15 cellular contexts compared by ENCODE assay signal in the genomic region with DNA sequence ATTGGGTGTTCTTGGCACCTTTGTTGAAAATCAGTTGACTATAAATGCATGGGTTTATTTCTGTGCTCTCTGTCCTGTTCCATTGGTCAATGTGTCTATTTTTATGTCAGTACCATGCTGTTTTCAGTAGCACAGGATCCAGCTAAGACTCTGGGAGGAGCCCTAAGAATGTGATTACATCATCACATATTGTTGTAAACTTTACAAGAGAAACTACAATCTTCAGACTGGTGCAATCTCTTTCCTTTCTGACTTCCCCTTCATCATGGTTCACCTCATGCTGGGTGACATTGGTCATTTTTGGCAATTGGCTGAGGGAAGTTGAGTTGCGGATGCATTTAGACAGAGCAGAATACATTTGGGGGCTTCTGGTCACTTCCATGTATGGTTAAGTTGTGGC.
DNase-seq lines count a peak whose midpoint lies in the region; ATAC-seq, FAIRE-seq and TF ChIP-seq lines count a peak whose summit lies in the region.
"Had no signal": no experiment of that assay in that cellular context is flagged by ENCODE, and none has a peak within 500 bp of the region (broad histone marks: within the 10 kb centered on the region; RNA-seq: fewer than 3 reads in every experiment).

No MANE protein-coding gene starts in this region.

- H3K27me3 Mint-ChIP-seq in T-helper 17 cell, result no peaks in the 10 kb centered on the region

- H3K79me2 ChIP-seq in HepG2 (ENCODE audit: insufficient read depth, low read length), result no peaks in the 10 kb centered on the region

- no peak for FAIRE-seq in HepG2 (lab: Jason Lieb, UNC)
- FAIRE-seq in urothelium cell line (lab: Jason Lieb, UNC), result no peak

- H3K4me3 ChIP-seq in AG10803 (ENCODE audit: low read length), result no peak overlapping the region
- no peak overlapping the region for H3K4me3 ChIP-seq in HepG2 (replicated peaks in 1 of 3; ENCODE audit: insufficient read depth in 1 of 3, low read depth in 2 of 3, low read length in 3 of 3)
- H3K4me3 ChIP-seq: prostate gland had no signal

- no peak overlapping the region for H2AFZ ChIP-seq in HepG2 (ENCODE audit: low read length)

- no peak overlapping the region for H3K9ac ChIP-seq in HepG2 (ENCODE audit: insufficient read depth, low read depth, low read length)

- in situ Hi-C loops in HepG2 (cut with HindIII; ENCODE audit: extremely low pct_ligation_motif_present, low pct_unique_long_range_greater_than_20kb), result no loop called here

- no TSS peak for BruUV-seq in HepG2 (replicated peaks; lab: Mats Ljungman, UMichigan)

- no peak overlapping the region for H3K4me3 Mint-ChIP-seq in T-helper 17 cell
- H3K4me3 Mint-ChIP-seq: stimulated activated naive B cell treated with anti-CD40 and anti-IgM and Interleukin-4, amounts not matched to agents 10 μg/mL and 1 μg/mL and 100 μg/mL, for 72 hours had no signal

- H3K4me1 Mint-ChIP-seq in T-helper 17 cell, result peaks cover under 1% of the 10 kb centered on the region
- H3K4me1 Mint-ChIP-seq: stimulated activated naive B cell treated with anti-CD40 and anti-IgM and Interleukin-4, amounts not matched to agents 10 μg/mL and 1 μg/mL and 100 μg/mL, for 72 hours had no signal

- CTCF ChIA-PET in HepG2 (lab: Yijun Ruan, JAX; ENCODE audit: low intra/inter-chr PET ratio, low total read pairs), result no interaction called here

- H3K9me3 ChIP-seq in T-helper 17 cell (ENCODE audit: control insufficient read depth, low read length, poor library complexity, severe bottlenecking) (no peaks in the 10 kb centered on the region), HepG2 (ENCODE audit: low read length) (no peaks in the 10 kb centered on the region)
- H3K9me3 ChIP-seq: prostate gland had no signal

- TF ChIP-seq POLR2A in HepG2 (IDR thresholded peaks at IDR 0.05; ENCODE audit: insufficient read depth in 1 of 2, low read depth in 2 of 2, low read length in 2 of 2), result no peak

- H3K4me2 ChIP-seq in HepG2 (ENCODE audit: low read depth, low read length), result no peak overlapping the region

- no peak for TF ChIP-seq RAD21 in HepG2 (CRISPR knock-in tag; IDR thresholded peaks at IDR 0.05)

- H3K27ac Mint-ChIP-seq in T-helper 17 cell, result peak overlapping the region; percentile 53
- H3K27ac Mint-ChIP-seq: stimulated activated naive B cell treated with anti-CD40 and anti-IgM and Interleukin-4, amounts not matched to agents 10 μg/mL and 1 μg/mL and 100 μg/mL, for 72 hours had no signal

- intact Hi-C loops in HepG2 (cut with micrococcal nuclease; ENCODE audit: unreplicated experiment), result no loop called here

- 88% methylated on average over 1 of the region's 1 CpG for WGBS in HepG2 (ENCODE audit: low lambda C conversion rate)

- no peak for ATAC-seq in T-helper 17 cell
- ATAC-seq in HepG2, result no peak
- ATAC-seq in GM21529 (IDR thresholded peaks at IDR 0.05; ENCODE audit: unreplicated experiment), result no peak

- H3K36me3 Mint-ChIP-seq in T-helper 17 cell (ENCODE audit: low read depth), result no peaks in the 10 kb centered on the region
- H3K36me3 Mint-ChIP-seq: stimulated activated naive B cell treated with anti-CD40 and anti-IgM and Interleukin-4, amounts not matched to agents 10 μg/mL and 1 μg/mL and 100 μg/mL, for 72 hours had no signal

- no peaks in the 10 kb centered on the region for H4K20me1 ChIP-seq in HepG2 (ENCODE audit: insufficient read depth, low read length)

- POLR2A ChIA-PET in HepG2 (lab: Yijun Ruan, JAX), result no interaction called here

- DNase-seq in AG10803 (ENCODE audit: low read depth), result peak; percentile 3
- DNase-seq in LHCN-M2 (ENCODE audit: low read depth), result peak; percentile 9
- DNase-seq in T-helper 17 cell, result no peak
- DNase-seq in HepG2 (ENCODE audit: low spot score), result no peak
- no peak for DNase-seq in cortex of kidney (lab: John Stamatoyannopoulos, UW)
- no peak for DNase-seq in urothelium cell line (ENCODE audit: low spot score)
- DNase-seq in SW480 (ENCODE audit: low spot score), result no peak
- DNase-seq: activated naive CD4-positive, alpha-beta T cell treated with anti-CD3 and anti-CD28 coated beads, Interleukin-2, amount 50 U/mL, for 16 hours; cerebellar nuclear complex; NCI-H510A treated with DMSO at 0.1 percent for 48 hours; SHP77; stimulated activated CD4-positive, alpha-beta T cell treated with anti-CD3 and anti-CD28 coated beads, Interleukin-4, amount 100 ng/mL, for 24 hours; stimulated activated naive B cell treated with anti-CD40 and anti-IgM and Interleukin-4, amounts not matched to agents 10 μg/mL and 1 μg/mL and 100 μg/mL, for 72 hours had no signal

- H3K27ac ChIP-seq in HepG2 (ENCODE audit: extremely low read length, insufficient read depth, low read length), result no peak overlapping the region
- H3K27ac ChIP-seq: prostate gland had no signal

- H3K36me3 ChIP-seq in HepG2 (replicated peaks in 1 of 2; ENCODE audit: control insufficient read depth in 1 of 2, insufficient read depth in 2 of 2, low read length in 2 of 2), result no peaks in the 10 kb centered on the region
- H3K36me3 ChIP-seq: prostate gland had no signal

- TF ChIP-seq EP300 in HepG2 (IDR thresholded peaks at IDR 0.05; ENCODE audit: low read depth in 2 of 2, low read length in 2 of 2) (no peak), HepG2 (CRISPR knock-in tag; IDR thresholded peaks at IDR 0.05; ENCODE audit: borderline replicate concordance) (no peak)

- peaks cover 0 to 8% of the 10 kb centered on the region in 2 experiments; a peak in 2 of 5 replicates for H3K27me3 ChIP-seq in HepG2 (ENCODE audit: control insufficient read depth in 1 of 2, insufficient read depth in 2 of 2, low read length in 2 of 2)

- no peak for TF ChIP-seq CTCF in AG10803 (conservative IDR thresholded peaks at IDR 0.05; ENCODE audit: low read length)
- no peak for TF ChIP-seq CTCF in HepG2 (CRISPR knock-in tag; IDR thresholded peaks at IDR 0.05)

- no peaks in the 10 kb centered on the region for H3K4me1 ChIP-seq in HepG2 (ENCODE audit: insufficient read depth, low read length)
- H3K4me1 ChIP-seq: prostate gland had no signal

TF ChIP-seq in HepG2, 621 proteins besides CTCF, POLR2A, EP300 and RAD21:
- TF ChIP-seq ZNF720 (CRISPR knock-in tag; IDR thresholded peaks at IDR 0.05), result no peak
- TF ChIP-seq, protein P1, sequence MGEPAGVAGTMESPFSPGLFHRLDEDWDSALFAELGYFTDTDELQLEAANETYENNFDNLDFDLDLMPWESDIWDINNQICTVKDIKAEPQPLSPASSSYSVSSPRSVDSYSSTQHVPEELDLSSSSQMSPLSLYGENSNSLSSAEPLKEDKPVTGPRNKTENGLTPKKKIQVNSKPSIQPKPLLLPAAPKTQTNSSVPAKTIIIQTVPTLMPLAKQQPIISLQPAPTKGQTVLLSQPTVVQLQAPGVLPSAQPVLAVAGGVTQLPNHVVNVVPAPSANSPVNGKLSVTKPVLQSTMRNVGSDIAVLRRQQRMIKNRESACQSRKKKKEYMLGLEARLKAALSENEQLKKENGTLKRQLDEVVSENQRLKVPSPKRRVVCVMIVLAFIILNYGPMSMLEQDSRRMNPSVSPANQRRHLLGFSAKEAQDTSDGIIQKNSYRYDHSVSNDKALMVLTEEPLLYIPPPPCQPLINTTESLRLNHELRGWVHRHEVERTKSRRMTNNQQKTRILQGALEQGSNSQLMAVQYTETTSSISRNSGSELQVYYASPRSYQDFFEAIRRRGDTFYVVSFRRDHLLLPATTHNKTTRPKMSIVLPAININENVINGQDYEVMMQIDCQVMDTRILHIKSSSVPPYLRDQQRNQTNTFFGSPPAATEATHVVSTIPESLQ (CRISPR knock-in tag; conservative IDR thresholded peaks at IDR 0.05), result no peak
- TF ChIP-seq ZNF451 (CRISPR knock-in tag; IDR thresholded peaks at IDR 0.05), result no peak
- peak; percentile 75 for TF ChIP-seq ATF7 (IDR thresholded peaks at IDR 0.05)
- no peak for TF ChIP-seq ATF7 (CRISPR knock-in tag; IDR thresholded peaks at IDR 0.05)

Comparison
In these comparisons a context has a peak if more than half of its experiments do, and no peak if none do; other contexts are left out.
1. DNase-seq: peak in AG10803 (single experiment) and LHCN-M2 (single experiment); none in T-helper 17 cell (0 of 3), HepG2 (single experiment), cortex of kidney (single experiment), urothelium cell line (single experiment) and SW480 (single experiment).